Comparison of ENCODE assay signal across 1 cellular context in the genomic region with DNA sequence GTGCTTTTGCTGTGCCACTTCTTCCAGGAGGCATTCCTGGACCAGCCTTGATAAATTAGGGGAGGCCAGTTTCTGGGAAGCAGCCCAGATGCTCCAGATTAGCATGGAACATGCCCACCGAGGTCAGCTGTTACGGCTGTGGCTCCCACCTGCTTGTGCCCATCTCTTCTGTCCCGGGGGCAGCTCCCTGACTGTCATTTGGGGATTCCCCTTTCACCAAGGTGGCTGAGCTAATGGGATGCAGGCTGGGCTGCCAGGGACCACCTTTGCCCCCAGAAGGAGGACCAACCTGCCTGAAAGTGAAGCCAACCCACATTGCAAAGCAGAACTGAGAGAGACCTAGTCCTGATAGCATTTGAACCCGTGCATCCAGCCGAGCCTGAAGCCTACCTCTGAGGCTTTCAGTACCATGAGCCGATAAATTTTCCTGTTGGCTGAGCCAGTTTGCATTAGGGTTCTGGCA.
TF ChIP-seq lines count a peak whose summit lies in the region.

No MANE protein-coding gene starts in this region.

TF ChIP-seq in endothelial cell of umbilical vein, 7 proteins besides CTCF, POLR2A, EP300 and RAD21:
- TF ChIP-seq MYC (IDR thresholded peaks at IDR 0.05; ENCODE audit: low read depth, low read length) (no peak), FOS (IDR thresholded peaks at IDR 0.05; ENCODE audit: borderline replicate concordance, insufficient read depth, low read length) (no peak), GATA2 (IDR thresholded peaks at IDR 0.05; ENCODE audit: insufficient read depth, insufficient read length, low read depth, low read length) (no peak), JUN (IDR thresholded peaks at IDR 0.05; ENCODE audit: borderline replicate concordance, insufficient read depth, insufficient read length, low read depth) (no peak), EZH2 (IDR thresholded peaks at IDR 0.05; ENCODE audit: borderline replicate concordance, low read depth, low read length, severe bottlenecking) (no peak), POLR2AphosphoS5 (IDR thresholded peaks at IDR 0.05; ENCODE audit: insufficient read depth, low read depth, low read length) (no peak)
- TF ChIP-seq, protein P1, sequence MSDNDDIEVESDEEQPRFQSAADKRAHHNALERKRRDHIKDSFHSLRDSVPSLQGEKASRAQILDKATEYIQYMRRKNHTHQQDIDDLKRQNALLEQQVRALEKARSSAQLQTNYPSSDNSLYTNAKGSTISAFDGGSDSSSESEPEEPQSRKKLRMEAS (IDR thresholded peaks at IDR 0.05; ENCODE audit: insufficient read depth, insufficient read length): no peak
